ENCODE assay signal across 8 cellular contexts in genomic region chr12:58425481-58426392, GRCh38.
DNase-seq lines count a peak whose midpoint lies in the region; ATAC-seq, FAIRE-seq and TF ChIP-seq lines count a peak whose summit lies in the region.

No MANE protein-coding gene starts in this region.

- TF ChIP-seq POLR2A in esophagus squamous epithelium (IDR thresholded peaks at IDR 0.05) (no peak), body of pancreas (IDR thresholded peaks at IDR 0.05) (no peak)

- peak; percentile 90 for ATAC-seq in HG03097 (IDR thresholded peaks at IDR 0.05; ENCODE audit: low FRiP score, unreplicated experiment)
- peak in 3 of 4 donors; percentile 46 to 79 (median 75) for ATAC-seq in pancreas
- ATAC-seq in body of pancreas, result no peak

- WGBS in esophagus squamous epithelium, 2 donors, result 5 to 11% methylated on average over 3 to 6 of the region's 6 CpGs
- WGBS in pancreas, 2 donors, result 42 to 49% methylated on average over 6 of the region's 6 CpGs
- 35 to 40% methylated on average over 6 of the region's 6 CpGs for WGBS in body of pancreas, 2 donors

- H3K9me3 ChIP-seq in SJCRH30 (replicated peaks) (peaks cover 14% of the 10 kb centered on the region), esophagus squamous epithelium (peaks cover 0 to 9% (median 0%) of the 10 kb centered on the region in 3 donors), pancreas (no peaks in the 10 kb centered on the region), body of pancreas (no peaks in the 10 kb centered on the region)

- intact Hi-C loops in esophagus squamous epithelium (cut with DNase I), result no loop called here
- intact Hi-C loops in pancreas (cut with DNase I), result no loop called here
- intact Hi-C loops in body of pancreas (cut with DNase I), result no loop called here

- TF ChIP-seq CTCF in esophagus squamous epithelium (IDR thresholded peaks at IDR 0.05) (no peak), pancreas (IDR thresholded peaks at IDR 0.05) (no peak), body of pancreas (IDR thresholded peaks at IDR 0.05) (no peak)

- peaks cover 22% of the 10 kb centered on the region for H3K4me1 ChIP-seq in SJCRH30
- peaks cover 7 to 46% (median 27%) of the 10 kb centered on the region in 3 donors for H3K4me1 ChIP-seq in esophagus squamous epithelium
- peaks cover 0 to 4% (median 0%) of the 10 kb centered on the region in 3 donors for H3K4me1 ChIP-seq in pancreas
- H3K4me1 ChIP-seq in body of pancreas, result peaks cover 7% of the 10 kb centered on the region

- H3K4me3 ChIP-seq in SJCRH30, result peak overlapping the region; percentile 42
- peak overlapping the region in 1 of 4 donors; percentile 46 for H3K4me3 ChIP-seq in esophagus squamous epithelium
- no peak overlapping the region for H3K4me3 ChIP-seq in pancreas
- H3K4me3 ChIP-seq in body of pancreas, result no peak overlapping the region

- H3K27me3 ChIP-seq in SJCRH30 (peaks cover 38% of the 10 kb centered on the region), esophagus squamous epithelium (no peaks in the 10 kb centered on the region), pancreas (no peaks in the 10 kb centered on the region), body of pancreas (no peaks in the 10 kb centered on the region)

- peak; percentile 85 for DNase-seq in Daoy (ENCODE audit: low read depth)
- peak; percentile 10 for DNase-seq in GM19238 (ENCODE audit: insufficient read length, low spot score)
- DNase-seq in SJCRH30, result peak; percentile 95 to 97
- DNase-seq in esophagus squamous epithelium (lab: John Stamatoyannopoulos, UW), result no peak
- no peak for DNase-seq in pancreas
- no peak for DNase-seq in body of pancreas
- DNase-seq in NCI-H1436 (lab: John Stamatoyannopoulos, UW), result no peak

- H3K36me3 ChIP-seq in SJCRH30, result no peaks in the 10 kb centered on the region
- H3K36me3 ChIP-seq in esophagus squamous epithelium, result no peaks in the 10 kb centered on the region
- no peaks in the 10 kb centered on the region for H3K36me3 ChIP-seq in pancreas
- no peaks in the 10 kb centered on the region for H3K36me3 ChIP-seq in body of pancreas (replicated peaks in 1 of 2; ENCODE audit: insufficient read depth in 1 of 2, low read depth in 2 of 2)

- H3K27ac ChIP-seq in SJCRH30 (peak overlapping the region; percentile 30; the same call in 1 of the 2 replicates), esophagus squamous epithelium (peak overlapping the region; percentile 82 to 92 (median 88)), pancreas (peak overlapping the region in 2 of 4 donors; percentile 50 to 54), body of pancreas (peak overlapping the region in 2 of 4 donors; percentile 24 to 36)

- FAIRE-seq in pancreas (lab: Jason Lieb, UNC), result no peak

Comparison
In these comparisons a context has a peak if more than half of its experiments do, and no peak if none do; other contexts are left out.
1. DNase-seq: peak in Daoy (single experiment), GM19238 (single experiment) and SJCRH30 (2 of 2); none in esophagus squamous epithelium (single experiment), pancreas (0 of 6), body of pancreas (0 of 4) and NCI-H1436 (single experiment).